In the genomic region with DNA sequence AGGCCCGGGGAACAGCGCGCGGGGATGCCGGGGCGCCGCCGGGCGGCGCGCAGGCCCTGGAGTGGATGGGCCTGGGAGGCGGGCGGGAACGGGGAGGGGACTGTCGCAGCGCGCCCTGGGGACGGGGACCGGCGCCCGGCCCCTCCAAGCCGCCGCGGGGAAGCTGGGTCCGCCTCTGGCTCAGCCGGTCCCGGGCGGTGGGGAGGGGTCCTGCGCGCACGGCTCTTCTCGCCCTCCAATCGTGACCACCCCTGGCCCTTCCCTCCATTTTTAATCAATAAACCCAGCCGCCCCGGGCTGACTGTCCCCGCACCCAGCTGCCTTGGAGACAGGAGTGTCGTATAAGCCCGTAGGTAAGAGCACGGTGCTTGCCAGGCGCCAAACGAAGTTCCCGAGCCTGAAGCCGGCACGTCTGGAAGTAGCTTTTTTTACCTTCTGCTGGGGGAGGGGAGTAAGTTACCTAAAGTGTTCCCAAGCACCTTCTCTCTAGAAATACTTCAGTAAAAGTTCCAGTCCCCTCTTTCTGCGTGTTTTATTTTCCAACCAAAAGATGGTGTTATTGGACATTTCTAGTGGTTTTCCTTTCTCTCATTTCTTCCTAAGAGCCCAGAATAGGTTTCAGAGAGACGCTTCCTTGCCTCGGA, we compare ENCODE assay signal across 1 cellular context.
A peak's percentile ranks its signal among the peaks of the same experiment; 100 is the strongest.
TF ChIP-seq lines count a peak whose summit lies in the region.

No MANE protein-coding gene starts in this region.

TF ChIP-seq in HepG2, 621 proteins besides CTCF, POLR2A, EP300 and RAD21 (continued from another document and continues in another):
- 0 out of 2 replicates have a peak, but pooled peaks have one; percentile 28 for TF ChIP-seq ZNF646 (CRISPR knock-in tag; IDR thresholded peaks at IDR 0.05)
- TF ChIP-seq SMAD9 (CRISPR knock-in tag; IDR thresholded peaks at IDR 0.05): no peak
- peak; percentile 94; the same call in 1 of the 2 replicates for TF ChIP-seq ZSCAN30 (CRISPR knock-in tag; IDR thresholded peaks at IDR 0.05)
- peak; percentile 35; the same call in 1 of the 2 replicates for TF ChIP-seq ZNF746 (CRISPR knock-in tag; IDR thresholded peaks at IDR 0.05)
- TF ChIP-seq, protein P1, sequence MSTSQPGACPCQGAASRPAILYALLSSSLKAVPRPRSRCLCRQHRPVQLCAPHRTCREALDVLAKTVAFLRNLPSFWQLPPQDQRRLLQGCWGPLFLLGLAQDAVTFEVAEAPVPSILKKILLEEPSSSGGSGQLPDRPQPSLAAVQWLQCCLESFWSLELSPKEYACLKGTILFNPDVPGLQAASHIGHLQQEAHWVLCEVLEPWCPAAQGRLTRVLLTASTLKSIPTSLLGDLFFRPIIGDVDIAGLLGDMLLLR (CRISPR knock-in tag; IDR thresholded peaks at IDR 0.05): no peak
- TF ChIP-seq, protein P2, sequence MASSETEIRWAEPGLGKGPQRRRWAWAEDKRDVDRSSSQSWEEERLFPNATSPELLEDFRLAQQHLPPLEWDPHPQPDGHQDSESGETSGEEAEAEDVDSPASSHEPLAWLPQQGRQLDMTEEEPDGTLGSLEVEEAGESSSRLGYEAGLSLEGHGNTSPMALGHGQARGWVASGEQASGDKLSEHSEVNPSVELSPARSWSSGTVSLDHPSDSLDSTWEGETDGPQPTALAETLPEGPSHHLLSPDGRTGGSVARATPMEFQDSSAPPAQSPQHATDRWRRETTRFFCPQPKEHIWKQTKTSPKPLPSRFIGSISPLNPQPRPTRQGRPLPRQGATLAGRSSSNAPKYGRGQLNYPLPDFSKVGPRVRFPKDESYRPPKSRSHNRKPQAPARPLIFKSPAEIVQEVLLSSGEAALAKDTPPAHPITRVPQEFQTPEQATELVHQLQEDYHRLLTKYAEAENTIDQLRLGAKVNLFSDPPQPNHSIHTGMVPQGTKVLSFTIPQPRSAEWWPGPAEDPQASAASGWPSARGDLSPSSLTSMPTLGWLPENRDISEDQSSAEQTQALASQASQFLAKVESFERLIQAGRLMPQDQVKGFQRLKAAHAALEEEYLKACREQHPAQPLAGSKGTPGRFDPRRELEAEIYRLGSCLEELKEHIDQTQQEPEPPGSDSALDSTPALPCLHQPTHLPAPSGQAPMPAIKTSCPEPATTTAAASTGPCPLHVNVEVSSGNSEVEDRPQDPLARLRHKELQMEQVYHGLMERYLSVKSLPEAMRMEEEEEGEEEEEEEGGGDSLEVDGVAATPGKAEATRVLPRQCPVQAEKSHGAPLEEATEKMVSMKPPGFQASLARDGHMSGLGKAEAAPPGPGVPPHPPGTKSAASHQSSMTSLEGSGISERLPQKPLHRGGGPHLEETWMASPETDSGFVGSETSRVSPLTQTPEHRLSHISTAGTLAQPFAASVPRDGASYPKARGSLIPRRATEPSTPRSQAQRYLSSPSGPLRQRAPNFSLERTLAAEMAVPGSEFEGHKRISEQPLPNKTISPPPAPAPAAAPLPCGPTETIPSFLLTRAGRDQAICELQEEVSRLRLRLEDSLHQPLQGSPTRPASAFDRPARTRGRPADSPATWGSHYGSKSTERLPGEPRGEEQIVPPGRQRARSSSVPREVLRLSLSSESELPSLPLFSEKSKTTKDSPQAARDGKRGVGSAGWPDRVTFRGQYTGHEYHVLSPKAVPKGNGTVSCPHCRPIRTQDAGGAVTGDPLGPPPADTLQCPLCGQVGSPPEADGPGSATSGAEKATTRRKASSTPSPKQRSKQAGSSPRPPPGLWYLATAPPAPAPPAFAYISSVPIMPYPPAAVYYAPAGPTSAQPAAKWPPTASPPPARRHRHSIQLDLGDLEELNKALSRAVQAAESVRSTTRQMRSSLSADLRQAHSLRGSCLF (CRISPR knock-in tag; IDR thresholded peaks at IDR 0.05; ENCODE audit: borderline replicate concordance): 0 out of 2 replicates have a peak, but pooled peaks have one; percentile 14
- peak; percentile 37; the same call in 1 of the 2 replicates for TF ChIP-seq ZFY (CRISPR knock-in tag; IDR thresholded peaks at IDR 0.05)
- TF ChIP-seq TOE1 (CRISPR knock-in tag; IDR thresholded peaks at IDR 0.05): 0 out of 2 replicates have a peak, but pooled peaks have one; percentile 73
- TF ChIP-seq ZEB1 (IDR thresholded peaks at IDR 0.05; ENCODE audit: insufficient replicate concordance, low read depth): peak; percentile 7
- TF ChIP-seq ELF4 (CRISPR knock-in tag; IDR thresholded peaks at IDR 0.05; ENCODE audit: borderline replicate concordance): 0 out of 2 replicates have a peak, but pooled peaks have one; percentile 91
- no peak for TF ChIP-seq ZNF30 (CRISPR knock-in tag; IDR thresholded peaks at IDR 0.05)
- TF ChIP-seq HOXA5 (CRISPR knock-in tag; IDR thresholded peaks at IDR 0.05): peak; percentile 13; the same call in 1 of the 2 replicates
- peak; percentile 14; the same call in 1 of the 2 replicates for TF ChIP-seq ZBTB38 (CRISPR knock-in tag; IDR thresholded peaks at IDR 0.05)
- TF ChIP-seq ELF1 (CRISPR knock-in tag; IDR thresholded peaks at IDR 0.05): no peak
- TF ChIP-seq MEIS1 (CRISPR knock-in tag; IDR thresholded peaks at IDR 0.05; ENCODE audit: borderline replicate concordance): 0 out of 2 replicates have a peak, but pooled peaks have one; percentile 39
- TF ChIP-seq ZNF703 (CRISPR knock-in tag; IDR thresholded peaks at IDR 0.05; ENCODE audit: borderline replicate concordance): 0 out of 2 replicates have a peak, but pooled peaks have one; percentile 17
- no peak for TF ChIP-seq E2F1 (CRISPR knock-in tag; IDR thresholded peaks at IDR 0.05)
- TF ChIP-seq, protein P3, sequence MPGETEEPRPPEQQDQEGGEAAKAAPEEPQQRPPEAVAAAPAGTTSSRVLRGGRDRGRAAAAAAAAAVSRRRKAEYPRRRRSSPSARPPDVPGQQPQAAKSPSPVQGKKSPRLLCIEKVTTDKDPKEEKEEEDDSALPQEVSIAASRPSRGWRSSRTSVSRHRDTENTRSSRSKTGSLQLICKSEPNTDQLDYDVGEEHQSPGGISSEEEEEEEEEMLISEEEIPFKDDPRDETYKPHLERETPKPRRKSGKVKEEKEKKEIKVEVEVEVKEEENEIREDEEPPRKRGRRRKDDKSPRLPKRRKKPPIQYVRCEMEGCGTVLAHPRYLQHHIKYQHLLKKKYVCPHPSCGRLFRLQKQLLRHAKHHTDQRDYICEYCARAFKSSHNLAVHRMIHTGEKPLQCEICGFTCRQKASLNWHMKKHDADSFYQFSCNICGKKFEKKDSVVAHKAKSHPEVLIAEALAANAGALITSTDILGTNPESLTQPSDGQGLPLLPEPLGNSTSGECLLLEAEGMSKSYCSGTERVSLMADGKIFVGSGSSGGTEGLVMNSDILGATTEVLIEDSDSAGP (CRISPR knock-in tag; IDR thresholded peaks at IDR 0.05; ENCODE audit: borderline replicate concordance): peak; percentile 62; the same call in 1 of the 2 replicates
- TF ChIP-seq WIZ (CRISPR knock-in tag; IDR thresholded peaks at IDR 0.05): no peak
- TF ChIP-seq, protein P4, sequence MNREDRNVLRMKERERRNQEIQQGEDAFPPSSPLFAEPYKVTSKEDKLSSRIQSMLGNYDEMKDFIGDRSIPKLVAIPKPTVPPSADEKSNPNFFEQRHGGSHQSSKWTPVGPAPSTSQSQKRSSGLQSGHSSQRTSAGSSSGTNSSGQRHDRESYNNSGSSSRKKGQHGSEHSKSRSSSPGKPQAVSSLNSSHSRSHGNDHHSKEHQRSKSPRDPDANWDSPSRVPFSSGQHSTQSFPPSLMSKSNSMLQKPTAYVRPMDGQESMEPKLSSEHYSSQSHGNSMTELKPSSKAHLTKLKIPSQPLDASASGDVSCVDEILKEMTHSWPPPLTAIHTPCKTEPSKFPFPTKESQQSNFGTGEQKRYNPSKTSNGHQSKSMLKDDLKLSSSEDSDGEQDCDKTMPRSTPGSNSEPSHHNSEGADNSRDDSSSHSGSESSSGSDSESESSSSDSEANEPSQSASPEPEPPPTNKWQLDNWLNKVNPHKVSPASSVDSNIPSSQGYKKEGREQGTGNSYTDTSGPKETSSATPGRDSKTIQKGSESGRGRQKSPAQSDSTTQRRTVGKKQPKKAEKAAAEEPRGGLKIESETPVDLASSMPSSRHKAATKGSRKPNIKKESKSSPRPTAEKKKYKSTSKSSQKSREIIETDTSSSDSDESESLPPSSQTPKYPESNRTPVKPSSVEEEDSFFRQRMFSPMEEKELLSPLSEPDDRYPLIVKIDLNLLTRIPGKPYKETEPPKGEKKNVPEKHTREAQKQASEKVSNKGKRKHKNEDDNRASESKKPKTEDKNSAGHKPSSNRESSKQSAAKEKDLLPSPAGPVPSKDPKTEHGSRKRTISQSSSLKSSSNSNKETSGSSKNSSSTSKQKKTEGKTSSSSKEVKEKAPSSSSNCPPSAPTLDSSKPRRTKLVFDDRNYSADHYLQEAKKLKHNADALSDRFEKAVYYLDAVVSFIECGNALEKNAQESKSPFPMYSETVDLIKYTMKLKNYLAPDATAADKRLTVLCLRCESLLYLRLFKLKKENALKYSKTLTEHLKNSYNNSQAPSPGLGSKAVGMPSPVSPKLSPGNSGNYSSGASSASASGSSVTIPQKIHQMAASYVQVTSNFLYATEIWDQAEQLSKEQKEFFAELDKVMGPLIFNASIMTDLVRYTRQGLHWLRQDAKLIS (CRISPR knock-in tag; IDR thresholded peaks at IDR 0.05): peak; percentile 73; the same call in 1 of the 2 replicates
- no peak; the same call in 1 of the 2 replicates for TF ChIP-seq ZNF784 (CRISPR knock-in tag; IDR thresholded peaks at IDR 0.05; ENCODE audit: borderline replicate concordance)
- no peak for TF ChIP-seq ZNF644 (CRISPR knock-in tag; IDR thresholded peaks at IDR 0.05; ENCODE audit: low read depth)
- TF ChIP-seq ZNF430 (CRISPR knock-in tag; IDR thresholded peaks at IDR 0.05): no peak; the same call in none of the 2 replicates
- TF ChIP-seq, protein P5, sequence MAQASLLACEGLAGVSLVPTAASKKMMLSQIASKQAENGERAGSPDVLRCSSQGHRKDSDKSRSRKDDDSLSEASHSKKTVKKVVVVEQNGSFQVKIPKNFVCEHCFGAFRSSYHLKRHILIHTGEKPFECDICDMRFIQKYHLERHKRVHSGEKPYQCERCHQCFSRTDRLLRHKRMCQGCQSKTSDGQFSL (CRISPR knock-in tag; IDR thresholded peaks at IDR 0.05): 0 out of 2 replicates have a peak, but pooled peaks have one; percentile 27
- no peak for TF ChIP-seq ZBTB25 (CRISPR knock-in tag; IDR thresholded peaks at IDR 0.05)
- 0 out of 2 replicates have a peak, but pooled peaks have one; percentile 2 for TF ChIP-seq ZNF564 (CRISPR knock-in tag; IDR thresholded peaks at IDR 0.05)
